ENCODE assay signal across 1 cellular context in genomic region chr3:132629928-132630327, GRCh38.
A peak's percentile ranks its signal among the peaks of the same experiment; 100 is the strongest.
TF ChIP-seq lines count a peak whose summit lies in the region.

No MANE protein-coding gene starts in this region.

TF ChIP-seq in IMR-90, 13 proteins besides CTCF, POLR2A, EP300 and RAD21:
- peak; percentile 58; the same call in 1 of the 2 replicates for TF ChIP-seq FOS (IDR thresholded peaks at IDR 0.05; ENCODE audit: low read depth, low read length)
- TF ChIP-seq BHLHE40 (IDR thresholded peaks at IDR 0.05; ENCODE audit: low read depth, low read length) = no peak; the same call in 1 of the 2 replicates
